15 cellular contexts compared by ENCODE assay signal in the genomic region with DNA sequence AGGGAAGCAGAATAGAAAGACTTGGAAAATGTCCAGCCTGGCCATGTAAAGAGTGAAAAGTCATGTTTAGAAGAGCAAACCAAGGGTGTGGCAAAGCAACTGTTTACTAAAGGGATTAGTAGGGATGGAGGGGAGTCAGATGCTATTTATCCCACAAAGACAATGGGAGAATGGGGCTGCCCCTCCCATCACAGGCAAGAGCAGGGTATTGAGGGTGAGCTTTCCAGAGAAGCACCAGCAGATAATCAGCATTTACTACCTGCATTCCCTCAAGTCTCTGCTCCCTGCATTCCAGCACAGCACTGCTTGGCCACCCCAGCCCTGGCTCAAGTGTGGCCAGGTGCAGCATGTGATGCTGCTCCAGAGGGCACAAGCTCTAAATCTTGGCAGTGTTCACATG.
"Had no signal": no experiment of that assay in that cellular context is flagged by ENCODE, and none has a peak within 500 bp of the region (broad histone marks: within the 10 kb centered on the region; RNA-seq: fewer than 3 reads in every experiment).

No MANE protein-coding gene starts in this region.

- ATAC-seq: sciatic nerve had no signal

- H3K4me1 Mint-ChIP-seq: nephron had no signal

- H3K27ac Mint-ChIP-seq: activated T-helper 1 cell treated with anti-CD3 and anti-CD28 coated beads, Interleukin-12 subunit alpha, Interleukin-12 subunit beta, Interleukin-2, Interleukin-4 antibody, amounts not matched to agents 30 ng/mL and 10 ng/mL and 1 ng/mL, durations not matched to agents 14 hours and 24 hours and 36 hours; nephron had no signal

- H3K27me3 ChIP-seq: brain microvascular endothelial cell, testis, upper lobe of left lung had no signal

- H3K36me3 ChIP-seq: brain microvascular endothelial cell, stomach, upper lobe of left lung had no signal

- H3K9me3 ChIP-seq: stomach, testis, upper lobe of left lung had no signal

- FAIRE-seq: frontal cortex had no signal

- H3K4me1 ChIP-seq: stomach, testis, upper lobe of left lung had no signal

- H3K9me3 Mint-ChIP-seq: activated T-helper 1 cell treated with anti-CD3 and anti-CD28 coated beads, Interleukin-12 subunit alpha, Interleukin-12 subunit beta, Interleukin-2, Interleukin-4 antibody, amounts not matched to agents 30 ng/mL and 10 ng/mL and 1 ng/mL, durations not matched to agents 14 hours and 24 hours and 36 hours; nephron had no signal

- H3K27ac ChIP-seq: brain microvascular endothelial cell, stomach, testis, upper lobe of left lung had no signal

- H3K4me3 ChIP-seq: stomach, testis, upper lobe of left lung had no signal

- DNase-seq: activated CD4-positive, CD25-positive, alpha-beta regulatory T cell treated with anti-CD3 and anti-CD28 coated beads, Interleukin-2, amount 50 U/mL, for 72 hours; activated naive CD4-positive, alpha-beta T cell treated with Interleukin-2 at 50 U/mL for 16 hours; anterior cingulate cortex; brain microvascular endothelial cell; cortex of kidney; effector CD8-positive, alpha-beta T cell; head of caudate nucleus; stomach; T1000; testis; upper lobe of left lung had no signal

- H3K4me3 Mint-ChIP-seq: activated T-helper 1 cell treated with anti-CD3 and anti-CD28 coated beads, Interleukin-12 subunit alpha, Interleukin-12 subunit beta, Interleukin-2, Interleukin-4 antibody, amounts not matched to agents 30 ng/mL and 10 ng/mL and 1 ng/mL, durations not matched to agents 14 hours and 24 hours and 36 hours; nephron had no signal
